In the genomic region with DNA sequence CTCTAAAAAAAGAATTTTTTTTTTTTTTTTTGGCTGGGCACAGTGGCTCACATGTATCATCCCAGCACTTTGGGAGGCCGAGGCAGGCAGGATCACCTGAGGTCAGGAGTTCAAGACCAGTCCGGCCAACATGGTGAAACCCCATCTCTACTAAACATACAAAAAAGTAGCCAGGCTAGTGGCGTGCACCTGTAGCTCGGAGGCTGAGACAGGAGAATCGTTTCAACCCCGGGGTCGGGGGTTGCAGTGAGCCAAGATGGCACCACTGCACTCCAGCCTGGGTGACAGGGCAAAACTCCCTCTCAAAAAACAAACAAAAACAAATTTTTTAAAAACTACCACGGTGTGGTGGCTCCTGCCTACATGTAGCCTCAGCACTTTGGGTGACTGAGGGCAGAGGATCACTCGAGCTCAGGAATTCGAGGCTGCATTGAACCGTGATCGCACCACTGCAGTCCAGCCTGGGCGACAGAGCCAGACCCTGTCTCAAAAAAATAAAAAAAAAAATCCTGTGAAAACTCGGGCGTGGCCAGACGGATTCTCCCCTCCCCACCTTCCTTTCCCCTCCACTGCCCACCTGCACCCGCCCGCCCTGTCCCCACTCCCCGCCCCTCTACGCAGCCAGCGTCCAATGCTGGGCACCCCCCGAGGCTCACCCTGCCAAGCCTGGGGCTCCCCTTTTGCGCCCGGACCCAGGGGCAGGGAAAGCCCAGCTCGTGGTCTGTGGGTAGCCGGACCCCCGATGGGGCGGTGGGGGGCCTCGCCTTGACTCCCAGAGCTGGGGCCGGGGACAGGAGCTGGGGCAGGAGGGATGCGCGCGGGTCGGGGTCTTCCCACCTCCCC, we compare ENCODE assay signal across 8 cellular contexts. TPM values are rescaled to one million over a fixed set of nuclear protein-coding genes. Genes with fewer than 3 reads are reported as not detected.
DNase-seq lines count a peak whose midpoint lies in the region; ATAC-seq and TF ChIP-seq lines count a peak whose summit lies in the region.

No MANE protein-coding gene starts in this region.

- peaks cover 23% of the 10 kb centered on the region for H3K4me1 Mint-ChIP-seq in neural crest cell

- H3K27me3 ChIP-seq in RWPE2 (ENCODE audit: insufficient read depth, poor library complexity, severe bottlenecking), result no peaks in the 10 kb centered on the region

- no peak overlapping the region for H3K27ac Mint-ChIP-seq in neural crest cell (ENCODE audit: unreplicated experiment)

- no peaks in the 10 kb centered on the region for H3K36me3 Mint-ChIP-seq in neural crest cell (ENCODE audit: low read depth)

- H3K4me3 Mint-ChIP-seq in neural crest cell, result peak overlapping the region; percentile 86

- H3K27ac ChIP-seq in RWPE2 (ENCODE audit: poor library complexity, severe bottlenecking) (peak overlapping the region; percentile 17), epithelial cell of prostate (peak overlapping the region; percentile 76)

- H3K4me1 ChIP-seq in RWPE2 (ENCODE audit: insufficient read depth, poor library complexity, severe bottlenecking), result peaks cover 9% of the 10 kb centered on the region

- H3K36me3 ChIP-seq in RWPE2 (ENCODE audit: low read depth), result no peaks in the 10 kb centered on the region

- no peaks in the 10 kb centered on the region for H3K9me3 ChIP-seq in RWPE2 (ENCODE audit: severe bottlenecking)

- TF ChIP-seq CTCF in RWPE2 (IDR thresholded peaks at IDR 0.05; ENCODE audit: poor library complexity, severe bottlenecking) (no peak), neural crest cell (conservative IDR thresholded peaks at IDR 0.05) (no peak)

- ATAC-seq in HG02763 (IDR thresholded peaks at IDR 0.05; ENCODE audit: unreplicated experiment) (peak; percentile 19), RWPE2 (ENCODE audit: low read depth) (no peak)

- DNase-seq in NCI-H1417 (lab: John Stamatoyannopoulos, UW) (peak in 2 of 3 experiments; percentile 32 to 53), NCI-H1417 treated with DMSO at 0.1 percent for 48 hours (lab: John Stamatoyannopoulos, UW) (no peak), RWPE2 (ENCODE audit: low spot score) (no peak), epithelial cell of prostate (ENCODE audit: low read depth, low spot score) (no peak), neural crest cell (ENCODE audit: low read depth, low spot score) (no peak), T-helper 9 cell (no peak), NCI-H345 treated with DMSO at 0.1 percent for 48 hours (lab: John Stamatoyannopoulos, UW; ENCODE audit: unreplicated experiment) (no peak)

- no peaks in the 10 kb centered on the region for H3K9me3 Mint-ChIP-seq in neural crest cell

- peaks cover 3% of the 10 kb centered on the region for H3K27me3 Mint-ChIP-seq in neural crest cell (ENCODE audit: low read depth)

- peak overlapping the region; percentile 91 for H3K4me3 ChIP-seq in RWPE2 (ENCODE audit: severe bottlenecking)

RNA-seq across cellular contexts. Expression of a gene that starts 0.7 kb away (rescaled TPM):
- 48.5 and 51.3 TPM in 2 replicates for total RNA-seq in neural crest cell

RNA-seq across cellular contexts. Expression of a gene that starts 32.0 kb away (rescaled TPM):
- 16.9 and 20.6 TPM in 2 replicates for total RNA-seq in neural crest cell

RNA-seq across cellular contexts. Expression of a gene that starts 32.1 kb away (rescaled TPM):
- total RNA-seq in neural crest cell, result 36.7 and 43.2 TPM in 2 replicates

RNA-seq across cellular contexts. Expression of a gene that starts 36.5 kb away (rescaled TPM):
- total RNA-seq in neural crest cell, result 38.3 and 41.9 TPM in 2 replicates

RNA-seq across cellular contexts. Expression of a gene that starts 46.0 kb away (rescaled TPM):
- 61.1 and 62.1 TPM in 2 replicates for total RNA-seq in neural crest cell

Comparison
In these comparisons a context has a peak if more than half of its experiments do, and no peak if none do; other contexts are left out.
1. DNase-seq: peak in NCI-H1417 (2 of 3); none in NCI-H1417 treated with DMSO at 0.1 percent for 48 hours (single experiment), RWPE2 (single experiment), epithelial cell of prostate (single experiment), neural crest cell (single experiment), T-helper 9 cell (single experiment) and NCI-H345 treated with DMSO at 0.1 percent for 48 hours (single experiment).